Comparison of ENCODE assay signal across 8 cellular contexts in genomic region chr19:34677386-34678084, GRCh38. TPM values are rescaled to one million over a fixed set of nuclear protein-coding genes. Genes with fewer than 3 reads are reported as not detected.
DNase-seq lines count a peak whose midpoint lies in the region; ATAC-seq and TF ChIP-seq lines count a peak whose summit lies in the region.

Gene ZNF302 (plus strand): TSS chr19:34677678. CDS start chr19:34678805, 1,127 bp downstream.

- ATAC-seq in GM19324 (IDR thresholded peaks at IDR 0.05; ENCODE audit: low FRiP score, unreplicated experiment) (peak; percentile 98), HG03469 (IDR thresholded peaks at IDR 0.05; ENCODE audit: unreplicated experiment) (peak; percentile 78), left lung (peak; percentile 99)

- peak within 1 kb of the TSS; percentile 88 for H3K4me2 ChIP-seq in BLaER1

- no peaks in the 10 kb centered on the region for H4K20me1 ChIP-seq in BLaER1

- TF ChIP-seq CTCF in left lung (IDR thresholded peaks at IDR 0.05): no peak

- peaks cover 27% of the 10 kb centered on the region for H3K4me1 ChIP-seq in BLaER1
- H3K4me1 ChIP-seq in left lung: peaks cover 0 to 17% of the 10 kb centered on the region in 2 donors

- H3K9me3 ChIP-seq in BLaER1 (peaks cover 52% of the 10 kb centered on the region), left lung (peaks cover 0 to 23% of the 10 kb centered on the region in 2 donors)

- H3K27ac ChIP-seq in BLaER1 (peak within 1 kb of the TSS; percentile 97), left lung (peak within 1 kb of the TSS; percentile 98)

- intact Hi-C loops in left lung (cut with DNase I): no loop called here

- H3K4me3 ChIP-seq in BLaER1 (peak within 1 kb of the TSS; percentile 84), left lung (peak within 1 kb of the TSS; percentile 64 to 81)

- peaks cover 41% of the 10 kb centered on the region for H3K36me3 ChIP-seq in BLaER1
- peaks cover 0 to 36% of the 10 kb centered on the region in 2 donors for H3K36me3 ChIP-seq in left lung

- H3K27me3 ChIP-seq in BLaER1 (no peaks in the 10 kb centered on the region), left lung (no peaks in the 10 kb centered on the region)

- DNase-seq in NCI-H69 (lab: John Stamatoyannopoulos, UW): peak; percentile 98
- peak; percentile 90 to 94 for DNase-seq in activated CD4-positive, alpha-beta T cell treated with anti-CD3 and anti-CD28 coated beads, Interleukin-2, amount 50 U/mL, for 4 hours
- DNase-seq in dermis blood vessel endothelial cell: peak; percentile 99
- peak; percentile 97 to 98 for DNase-seq in left lung
- DNase-seq in stimulated activated CD4-positive, alpha-beta T cell treated with anti-CD3 and anti-CD28 coated beads, Interleukin-4, amount 100 ng/mL, for 24 hours: peak; percentile 96

- H3K9ac ChIP-seq in BLaER1: peak within 1 kb of the TSS; percentile 95

RNA-seq across cellular contexts. Expression of gene ZNF302, which starts in this region (rescaled TPM):
- total RNA-seq in dermis blood vessel endothelial cell: 15.8 and 19.4 TPM in 2 replicates
- total RNA-seq in left lung: 10 to 100 TPM; 23.8 to 24.9 TPM

Comparison
In these comparisons a context has a peak if more than half of its experiments do, and no peak if none do; other contexts are left out.
1. Peak in every context shown above with its lines: DNase-seq, ATAC-seq, H3K4me3 ChIP-seq and H3K27ac ChIP-seq.